ENCODE assay signal across 1 cellular context in genomic region chr1:35268282-35269189, GRCh38.
TF ChIP-seq lines count a peak whose summit lies in the region.

TSS of gene ZMYM4 (plus strand) at chr1:35268709. CDS start at chr1:35269047, 338 bp downstream.

TF ChIP-seq in HepG2, 621 proteins besides CTCF, POLR2A, EP300 and RAD21 (continued from another document and continues in another):
- TF ChIP-seq ELF1 (CRISPR knock-in tag; IDR thresholded peaks at IDR 0.05) (no peak), ZNF547 (CRISPR knock-in tag; IDR thresholded peaks at IDR 0.05) (0 out of 2 replicates have a peak, but pooled peaks have one; percentile 67), SIX1 (CRISPR knock-in tag; IDR thresholded peaks at IDR 0.05; ENCODE audit: borderline replicate concordance) (no peak), PTBP1 (IDR thresholded peaks at IDR 0.05; ENCODE audit: low read depth, low read length, poor library complexity, severe bottlenecking) (no peak), KAT8 (CRISPR knock-in tag; IDR thresholded peaks at IDR 0.05) (peak; percentile 65), SNRNP70 (IDR thresholded peaks at IDR 0.05; ENCODE audit: low read depth, low read length) (no peak), NFE2L2 (IDR thresholded peaks at IDR 0.05; ENCODE audit: low read length) (no peak), ZNF570 (CRISPR knock-in tag; IDR thresholded peaks at IDR 0.05; ENCODE audit: borderline replicate concordance) (no peak), THAP11 (CRISPR knock-in tag; IDR thresholded peaks at IDR 0.05) (peak; percentile 81), HINFP (CRISPR knock-in tag; IDR thresholded peaks at IDR 0.05; ENCODE audit: low read depth) (no peak), ZNF839 (CRISPR knock-in tag; IDR thresholded peaks at IDR 0.05; ENCODE audit: borderline replicate concordance) (no peak), ZNF75D (CRISPR knock-in tag; IDR thresholded peaks at IDR 0.05; ENCODE audit: borderline replicate concordance) (no peak), ZNF780A (CRISPR knock-in tag; IDR thresholded peaks at IDR 0.05) (no peak), ZNF512B (CRISPR knock-in tag; IDR thresholded peaks at IDR 0.05; ENCODE audit: borderline replicate concordance) (no peak), ZBED4 (CRISPR knock-in tag; IDR thresholded peaks at IDR 0.05; ENCODE audit: borderline replicate concordance) (no peak; the same call in 1 of the 2 replicates), NFIC (IDR thresholded peaks at IDR 0.05; ENCODE audit: low read length) (no peak), IKZF5 (CRISPR knock-in tag; IDR thresholded peaks at IDR 0.05) (no peak), ZNF747 (CRISPR knock-in tag; IDR thresholded peaks at IDR 0.05; ENCODE audit: borderline replicate concordance) (no peak; the same call in 1 of the 2 replicates), ZMYM3 (CRISPR knock-in tag; IDR thresholded peaks at IDR 0.05) (peak; percentile 23; the same call in 1 of the 2 replicates), RNF2 (conservative IDR thresholded peaks at IDR 0.05; ENCODE audit: low read depth) (0 out of 2 replicates have a peak, but pooled peaks have one; percentile 19), ZNF256 (CRISPR knock-in tag; conservative IDR thresholded peaks at IDR 0.05) (no peak), ETS1 (CRISPR knock-in tag; IDR thresholded peaks at IDR 0.05) (no peak), HNF4G (IDR thresholded peaks at IDR 0.05; ENCODE audit: borderline replicate concordance, low read depth, low read length) (no peak), HNF4G (CRISPR knock-in tag; IDR thresholded peaks at IDR 0.05; ENCODE audit: borderline replicate concordance, low read depth) (no peak), KLF11 (CRISPR knock-in tag; IDR thresholded peaks at IDR 0.05) (no peak), PBX2 (CRISPR knock-in tag; IDR thresholded peaks at IDR 0.05) (no peak), ZFY (CRISPR knock-in tag; IDR thresholded peaks at IDR 0.05) (peak; percentile 98), ZNF616 (CRISPR knock-in tag; IDR thresholded peaks at IDR 0.05; ENCODE audit: low read depth) (no peak), ZNF180 (CRISPR knock-in tag; IDR thresholded peaks at IDR 0.05; ENCODE audit: borderline replicate concordance, low read depth) (no peak), ZNF510 (CRISPR knock-in tag; IDR thresholded peaks at IDR 0.05; ENCODE audit: low read depth) (no peak), NFYC (CRISPR knock-in tag; IDR thresholded peaks at IDR 0.05) (0 out of 2 replicates have a peak, but pooled peaks have one; percentile 25), NR2F2 (IDR thresholded peaks at IDR 0.05; ENCODE audit: borderline replicate concordance, low read depth) (no peak), GABPB1 (CRISPR knock-in tag; IDR thresholded peaks at IDR 0.05) (peak; percentile 45), SPEN (CRISPR knock-in tag; IDR thresholded peaks at IDR 0.05; ENCODE audit: low read depth) (peak; percentile 82), ARNTL (CRISPR knock-in tag; IDR thresholded peaks at IDR 0.05) (no peak), ASH2L (IDR thresholded peaks at IDR 0.05; ENCODE audit: insufficient read length, low read depth, low read length) (peak; percentile 80), LRRFIP1 (CRISPR knock-in tag; conservative IDR thresholded peaks at IDR 0.05) (no peak), MEF2D (CRISPR knock-in tag; IDR thresholded peaks at IDR 0.05) (no peak), TBX2 (CRISPR knock-in tag; IDR thresholded peaks at IDR 0.05; ENCODE audit: borderline replicate concordance) (peak; percentile 48; the same call in 1 of the 2 replicates), ZBTB33 (CRISPR knock-in tag; IDR thresholded peaks at IDR 0.05) (no peak), CSRNP1 (CRISPR knock-in tag; IDR thresholded peaks at IDR 0.05) (no peak), ZNF337 (CRISPR knock-in tag; IDR thresholded peaks at IDR 0.05; ENCODE audit: borderline replicate concordance, low read depth) (peak; percentile 63; the same call in 1 of the 2 replicates), ONECUT2 (CRISPR knock-in tag; IDR thresholded peaks at IDR 0.05) (no peak), JUNB (CRISPR knock-in tag; IDR thresholded peaks at IDR 0.05; ENCODE audit: borderline replicate concordance) (no peak)
